In the genomic region with DNA sequence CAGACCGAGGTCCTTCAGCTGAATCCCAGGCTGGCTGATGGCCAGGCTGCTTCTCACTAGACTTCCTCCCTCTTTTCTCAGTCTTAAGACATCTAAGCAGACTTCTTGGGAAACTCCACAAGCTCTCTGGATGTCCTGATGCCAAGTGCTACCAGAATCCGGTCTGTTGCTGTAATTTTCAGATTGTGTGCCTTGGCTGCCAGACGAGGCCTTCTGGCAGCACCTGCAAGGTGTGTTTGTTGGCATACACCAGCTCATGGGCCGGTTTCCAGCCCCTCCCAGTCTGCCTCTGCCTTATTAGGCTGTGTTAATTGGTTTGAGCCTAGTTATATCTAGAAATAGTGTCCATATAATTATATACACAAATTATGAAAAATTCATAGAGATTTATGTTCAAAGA, we compare ENCODE assay signal across 24 cellular contexts.
DNase-seq lines count a peak whose midpoint lies in the region; ATAC-seq, FAIRE-seq and TF ChIP-seq lines count a peak whose summit lies in the region.
"Had no signal": no experiment of that assay in that cellular context is flagged by ENCODE, and none has a peak within 500 bp of the region (broad histone marks: within the 10 kb centered on the region; RNA-seq: fewer than 3 reads in every experiment).

No MANE protein-coding gene starts in this region.

- no peak for DNase-seq in GM18507 (ENCODE audit: extremely low spot score, insufficient read length, low read depth)
- peak; percentile 88 for DNase-seq in NCI-H2196 (lab: John Stamatoyannopoulos, UW; ENCODE audit: unreplicated experiment)
- peak; percentile 89 for DNase-seq in cerebellar cortex (ENCODE audit: low spot score)
- DNase-seq in mucosa of gallbladder (ENCODE audit: low spot score): peak; percentile 80
- DNase-seq in effector CD4-positive, alpha-beta T cell: no peak
- DNase-seq in GM10248 (ENCODE audit: extremely low spot score): no peak
- DNase-seq: activated CD8-positive, alpha-beta T cell treated with anti-CD3 and anti-CD28 coated beads for 36 hours; activated gamma-delta T cell; activated T-cell treated with anti-CD3 and anti-CD28 coated beads for 4 hours; adrenal gland; dermis blood vessel endothelial cell; GF-D8; heart right ventricle; KBM-7; MV-4-11; NCI-H187 treated with DMSO at 0.1 percent for 48 hours; NCI-H524 treated with DMSO at 0.1 percent for 48 hours; stimulated activated CD4-positive, alpha-beta T cell treated with anti-CD3 and anti-CD28 coated beads, Interleukin-2, amount 100 ng/mL, for 24 hours; T-helper 9 cell had no signal

- ATAC-seq in HG03439 (IDR thresholded peaks at IDR 0.05; ENCODE audit: unreplicated experiment) (no peak), GM21367 (IDR thresholded peaks at IDR 0.05; ENCODE audit: unreplicated experiment) (no peak)
- ATAC-seq: activated CD8-positive, alpha-beta T cell treated with anti-CD3 and anti-CD28 coated beads for 36 hours; heart right ventricle; SK-N-SH treated with all-trans-retinoic acid at 6 μM for 48 hours; stimulated activated effector memory CD8-positive, alpha-beta T cell treated with anti-CD3 and anti-CD28 coated beads, Interleukin-12 subunit alpha, Interleukin-12 subunit beta, amount 100 ng/mL, for 72 hours had no signal

- POLR2A ChIA-PET in GM10248 (lab: Yijun Ruan, JAX): no interaction called here

- TF ChIP-seq CTCF in GM10248 (IDR thresholded peaks at IDR 0.05; ENCODE audit: control extremely low read depth, extremely low read depth, low read depth, missing control alignments): no peak

- CTCF ChIA-PET in GM10248 (lab: Yijun Ruan, JAX): interaction anchor here (1.2 to 2.5 kb wide), 3 partner anchors 15 to 81 kb away, joined by 3 to 6 read pairs (median 5); no protein-coding TSS in a partner anchor

- peak; percentile 36 for FAIRE-seq in GM18507 (lab: Jason Lieb, UNC)
- FAIRE-seq: bronchial epithelial cell had no signal

Comparison
In these comparisons a context has a peak if more than half of its experiments do, and no peak if none do; other contexts are left out.
1. DNase-seq: peak in NCI-H2196 (single experiment), cerebellar cortex (single experiment) and mucosa of gallbladder (single experiment); none in GM18507 (single experiment), effector CD4-positive, alpha-beta T cell (single experiment) and GM10248 (single experiment).